In genomic region chr6:39060467-39061160, GRCh38 we compare ENCODE assay signal across 16 cellular contexts. TPM values are rescaled to one million over a fixed set of nuclear protein-coding genes. Genes with fewer than 3 reads are reported as not detected.
"Had no signal": no experiment of that assay in that cellular context is flagged by ENCODE, and none has a peak within 500 bp of the region (broad histone marks: within the 10 kb centered on the region; RNA-seq: fewer than 3 reads in every experiment).

No MANE protein-coding gene starts in this region.

- H3K27ac ChIP-seq: esophagus muscularis mucosa, gastroesophageal sphincter, neutrophil, suprapubic skin, thyroid gland had no signal

- H3K9me3 ChIP-seq: esophagus muscularis mucosa, gastroesophageal sphincter, neutrophil, suprapubic skin, thyroid gland had no signal

- H3K4me1 ChIP-seq: esophagus muscularis mucosa, gastroesophageal sphincter, suprapubic skin, thyroid gland had no signal

- DNase-seq: effector memory CD4-positive, alpha-beta T cell; glutamatergic neuron; immature natural killer cell; mammary epithelial cell; naive thymus-derived CD4-positive, alpha-beta T cell; nephron progenitor cell; right cardiac atrium; small intestine; stimulated activated CD4-positive, alpha-beta T cell treated with anti-CD3 and anti-CD28 coated beads, Interleukin-12 subunit alpha, Interleukin-12 subunit beta, amount 100 ng/mL, for 4 hours; stimulated activated naive CD4-positive, alpha-beta T cell treated with Interleukin-2 at 50 U/mL for 16 hours; thyroid gland had no signal

- H3K36me3 ChIP-seq: esophagus muscularis mucosa, gastroesophageal sphincter, neutrophil, suprapubic skin, thyroid gland had no signal

- H3K4me3 ChIP-seq: esophagus muscularis mucosa, gastroesophageal sphincter, suprapubic skin, thyroid gland had no signal

- H3K27me3 ChIP-seq: thyroid gland had no signal

RNA-seq across cellular contexts. Expression of gene GLP1R, which starts 12.0 kb away (rescaled TPM):
- polyA plus RNA-seq: keratinocyte; mammary epithelial cell; naive thymus-derived CD4-positive, alpha-beta T cell had no signal
